In the genomic region with DNA sequence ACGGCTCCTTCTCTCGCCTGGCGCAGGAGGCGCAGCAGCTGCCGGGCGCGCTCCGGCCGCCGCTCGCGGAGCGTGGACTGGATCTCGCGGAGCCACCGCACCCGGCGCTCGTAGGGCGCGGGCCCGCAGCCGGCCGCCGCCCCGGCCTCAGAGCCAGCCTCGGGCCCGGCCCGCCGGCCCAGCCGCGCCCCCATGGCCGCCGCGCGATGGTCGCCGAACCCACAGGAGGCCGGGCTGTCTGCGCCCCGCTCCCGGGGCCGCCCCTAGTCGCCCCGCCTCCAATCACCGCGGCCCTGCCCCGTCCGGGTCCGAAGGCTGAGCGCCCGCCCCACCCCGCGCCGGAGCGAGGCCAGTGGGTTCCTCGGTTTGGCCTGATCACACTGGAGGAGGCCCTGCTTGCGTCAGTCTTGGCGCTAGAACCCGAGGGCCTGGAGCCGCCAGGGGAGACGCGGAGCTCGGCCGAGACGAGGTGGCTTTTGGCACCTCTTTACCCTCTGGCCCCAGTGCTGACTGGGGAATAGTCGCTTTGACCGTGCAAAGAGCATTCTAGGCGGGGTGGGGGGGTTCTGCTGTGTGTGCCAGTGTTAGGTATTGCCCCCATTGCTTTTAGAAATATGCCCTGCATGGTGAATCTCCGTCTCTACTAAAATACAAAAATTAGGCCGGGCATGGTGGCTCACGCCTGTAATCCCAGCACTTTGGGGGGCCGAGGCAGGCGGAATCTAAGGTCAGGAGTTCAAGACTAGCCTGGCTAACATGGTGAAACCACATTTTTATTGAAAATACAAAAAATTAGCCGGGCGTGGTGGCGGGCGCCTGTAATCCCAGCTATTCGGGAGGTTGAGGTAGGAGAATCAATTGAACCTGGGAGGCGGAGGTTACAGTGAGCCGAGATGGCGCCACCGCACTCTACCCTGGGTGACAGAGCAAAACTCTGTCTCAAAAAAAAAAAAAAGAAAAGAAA, we compare ENCODE assay signal across 8 cellular contexts. TPM values are rescaled to one million over a fixed set of nuclear protein-coding genes. Genes with fewer than 3 reads are reported as not detected.
A peak's percentile ranks its signal among the peaks of the same experiment; 100 is the strongest.
DNase-seq lines count a peak whose midpoint lies in the region; ATAC-seq and TF ChIP-seq lines count a peak whose summit lies in the region.

A gene with protein sequence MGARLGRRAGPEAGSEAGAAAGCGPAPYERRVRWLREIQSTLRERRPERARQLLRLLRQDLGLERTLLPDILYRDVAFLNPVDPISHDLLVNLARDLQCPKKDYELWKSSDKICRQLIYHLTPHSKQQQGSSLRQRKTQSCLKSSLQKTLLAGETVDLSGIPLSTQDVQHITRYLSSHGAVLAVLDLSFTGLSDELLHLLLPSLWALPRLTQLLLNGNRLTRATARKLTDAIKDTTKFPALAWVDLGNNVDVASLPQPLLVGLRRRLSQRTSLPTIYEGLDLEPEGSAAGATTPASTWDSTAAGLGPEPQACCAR (minus strand): TSS at position 228 of the 964 bp plus-strand sequence. CDS start 34 bp downstream, at position 194.

- H3K36me3 Mint-ChIP-seq in CD4-positive, alpha-beta T cell (ENCODE audit: low read depth): no peaks in the 10 kb centered on the region

- H3K27me3 Mint-ChIP-seq in CD4-positive, alpha-beta T cell: peaks cover 6% of the 10 kb centered on the region

- in situ Hi-C loops in mammary epithelial cell (cut with MboI; ENCODE audit: low sequenced_read_pairs in 2 of 2): no loop called here

- peaks cover 3% of the 10 kb centered on the region for H3K27me3 ChIP-seq in CD4-positive, alpha-beta T cell (ENCODE audit: control insufficient read depth, insufficient read depth, low read length)
- no peaks in the 10 kb centered on the region for H3K27me3 ChIP-seq in HL-60 (ENCODE audit: insufficient read depth, poor library complexity, severe bottlenecking)
- no peaks in the 10 kb centered on the region for H3K27me3 ChIP-seq in mammary epithelial cell (ENCODE audit: insufficient read depth, low read length)

- H3K79me2 ChIP-seq in mammary epithelial cell (ENCODE audit: insufficient read depth, low read length): no peaks in the 10 kb centered on the region

- peak within 1 kb of the TSS; percentile 95 for H3K4me2 ChIP-seq in mammary epithelial cell (ENCODE audit: insufficient read depth, low read depth, low read length)

- no peak within 1 kb of the TSS for H3K27ac ChIP-seq in CD4-positive, alpha-beta T cell (ENCODE audit: low read depth, low read length)
- H3K27ac ChIP-seq in HL-60 (replicated peaks) (no peak within 1 kb of the TSS), mammary epithelial cell (ENCODE audit: insufficient read depth, low read depth, low read length) (peak within 1 kb of the TSS; percentile 36)

- H4K20me1 ChIP-seq in mammary epithelial cell (ENCODE audit: insufficient read depth, low read length): no peaks in the 10 kb centered on the region

- dilution Hi-C loops in mammary epithelial cell (cut with HindIII; ENCODE audit: low sequenced_read_pairs): no loop called here

- intact Hi-C loops in CD4-positive, alpha-beta T cell (cut with DNase I, micrococcal nuclease): no loop called here
- intact Hi-C loops in mammary epithelial cell (cut with micrococcal nuclease): loop anchor here (1.0 to 5.0 kb wide), 2 partner anchors 10 to 36 kb away; partner anchors contain the start of genes GUCD1 and SNRPD3

- peaks cover 18% of the 10 kb centered on the region for H3K4me1 ChIP-seq in mammary epithelial cell (ENCODE audit: insufficient read depth, low read length)

- BruUV-seq in mammary epithelial cell (replicated peaks; lab: Mats Ljungman, UMichigan): no TSS peak

- DNase-seq in CD4-positive, alpha-beta T cell: no peak
- DNase-seq in HL-60 (ENCODE audit: low read depth in 1 of 2, low spot score in 1 of 2): peak; percentile 67 to 74
- peak; percentile 69 for DNase-seq in RPMI7951 (ENCODE audit: low read depth)
- peak; percentile 79 for DNase-seq in mammary epithelial cell
- peak; percentile 84 for DNase-seq in retina
- no peak for DNase-seq in activated gamma-delta T cell treated with Interleukin-2 at 50 U/mL for 16 hours

- peak; percentile 52 for ATAC-seq in CD4-positive, alpha-beta T cell (ENCODE audit: poor library complexity)
- peak; percentile 78 for ATAC-seq in GM19023 (IDR thresholded peaks at IDR 0.05; ENCODE audit: unreplicated experiment)

- TF ChIP-seq CTCF in CD4-positive, alpha-beta T cell (IDR thresholded peaks at IDR 0.05): no peak
- TF ChIP-seq CTCF in HL-60 (IDR thresholded peaks at IDR 0.05; ENCODE audit: insufficient read depth, low read length) (no peak), mammary epithelial cell (conservative IDR thresholded peaks at IDR 0.05 in 1 of 2, IDR thresholded peaks at IDR 0.05 in 1 of 2; ENCODE audit: extremely low read depth in 1 of 2, insufficient read depth in 1 of 2, low read depth in 1 of 2, low read length in 2 of 2) (no peak)

- H3K9me3 Mint-ChIP-seq in CD4-positive, alpha-beta T cell: no peaks in the 10 kb centered on the region

- peak within 1 kb of the TSS; percentile 53 for H3K4me3 ChIP-seq in HL-60 (replicated peaks; ENCODE audit: insufficient read depth, low read length)
- peak within 1 kb of the TSS; percentile 60 to 67 (median 66) for H3K4me3 ChIP-seq in mammary epithelial cell (replicated peaks in 1 of 3; ENCODE audit: insufficient read depth in 1 of 3, low read depth in 2 of 3, low read length in 3 of 3)
- peak within 1 kb of the TSS; percentile 74 for H3K4me3 ChIP-seq in iPS-18c (ENCODE audit: insufficient read depth, low read depth, low read length)

- no peaks in the 10 kb centered on the region for H3K36me3 ChIP-seq in mammary epithelial cell (ENCODE audit: insufficient read depth, low read length)

- WGBS in mammary epithelial cell (ENCODE audit: low coverage, missing lambda C conversion rate): 16% methylated on average over 34 of the region's 83 CpGs

- H3K27ac Mint-ChIP-seq in CD4-positive, alpha-beta T cell: no peak within 1 kb of the TSS

- POLR2A ChIA-PET in CD4-positive, alpha-beta T cell (lab: Charles Lee): no interaction called here

- H3K4me3 Mint-ChIP-seq in CD4-positive, alpha-beta T cell: peak within 1 kb of the TSS; percentile 71

- no peaks in the 10 kb centered on the region for H3K9me3 ChIP-seq in CD4-positive, alpha-beta T cell (ENCODE audit: control insufficient read depth, low read length)
- H3K9me3 ChIP-seq in mammary epithelial cell (replicated peaks; ENCODE audit: insufficient read depth, low read length): no peaks in the 10 kb centered on the region
- no peaks in the 10 kb centered on the region for H3K9me3 ChIP-seq in iPS-18c (ENCODE audit: control insufficient read depth, insufficient read depth, low read length)

- peak within 1 kb of the TSS; percentile 19 for H3K9ac ChIP-seq in mammary epithelial cell (ENCODE audit: insufficient read depth, low read length)

- CTCF ChIA-PET in CD4-positive, alpha-beta T cell (lab: Charles Lee): no interaction called here
- CTCF ChIA-PET in mammary epithelial cell (lab: Charles Lee; ENCODE audit: low non-redundant PET): no interaction called here

- H3K4me1 Mint-ChIP-seq in CD4-positive, alpha-beta T cell (ENCODE audit: low read depth): peaks cover 5% of the 10 kb centered on the region

- H2AFZ ChIP-seq in mammary epithelial cell (ENCODE audit: low read depth, low read length): peak within 1 kb of the TSS; percentile 92

RNA-seq across cellular contexts. Expression of the gene that starts here (rescaled TPM):
- not detected for total RNA-seq in CD4-positive, alpha-beta T cell
- 0.60 and 3.6 TPM in 2 replicates for total RNA-seq in RPMI7951 (2014; rRNA removed; shearing (Covaris generic))
- 10 to 100 TPM; 11.5 to 17.3 TPM for total RNA-seq in mammary epithelial cell
- 6.9 TPM for polyA plus RNA-seq in mammary epithelial cell
- 1.9 TPM for polyA minus RNA-seq in mammary epithelial cell

Comparison
In these comparisons a context has a peak if more than half of its experiments do, and no peak if none do; other contexts are left out.
1. Peak in ATAC-seq in CD4-positive, alpha-beta T cell; RNA of the gene not detected or under 1 TPM.
2. DNase-seq: peak in HL-60 (2 of 2), RPMI7951 (single experiment), mammary epithelial cell (single experiment) and retina (single experiment); none in CD4-positive, alpha-beta T cell (0 of 10) and activated gamma-delta T cell treated with Interleukin-2 at 50 U/mL for 16 hours (single experiment).
3. Peak in every context shown above with its lines, with median percentiles within 50 percentile points of each other: H3K4me3 ChIP-seq.